1 cellular context compared by ENCODE assay signal in genomic region chr13:102569488-102569887, GRCh38.
TF ChIP-seq lines count a peak whose summit lies in the region.

No MANE protein-coding gene starts in this region.

TF ChIP-seq in IMR-90, 13 proteins besides CTCF, POLR2A, EP300 and RAD21:
- TF ChIP-seq ELK1 (IDR thresholded peaks at IDR 0.05; ENCODE audit: borderline replicate concordance, low read depth, low read length) (no peak), CEBPB (IDR thresholded peaks at IDR 0.05; ENCODE audit: low read depth, low read length) (peak; percentile 34; the same call in 1 of the 2 replicates)
